In the genomic region with DNA sequence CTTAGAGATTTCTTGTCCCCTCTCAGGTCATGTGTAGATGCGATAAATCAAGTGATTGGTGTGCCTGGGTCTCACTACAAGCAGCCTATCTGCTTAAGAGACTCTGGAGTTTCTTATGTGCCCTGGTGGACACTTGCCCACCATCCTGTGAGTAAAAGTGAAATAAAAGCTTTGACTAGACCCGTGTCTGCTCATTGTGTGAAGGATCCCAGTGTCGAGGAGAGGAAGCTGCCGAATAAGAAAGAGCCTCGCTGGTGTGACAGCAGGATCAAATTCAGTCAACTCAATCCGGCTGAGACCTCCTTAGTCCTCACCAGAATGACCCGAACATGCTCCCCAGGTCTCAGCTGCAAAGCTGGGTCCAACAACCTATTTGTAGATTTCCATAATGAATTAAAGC, we compare ENCODE assay signal across 15 cellular contexts. TPM values are rescaled to one million over a fixed set of nuclear protein-coding genes. Genes with fewer than 3 reads are reported as not detected.
DNase-seq lines count a peak whose midpoint lies in the region; ATAC-seq, FAIRE-seq and TF ChIP-seq lines count a peak whose summit lies in the region.
"Had no signal": no experiment of that assay in that cellular context is flagged by ENCODE, and none has a peak within 500 bp of the region (broad histone marks: within the 10 kb centered on the region; RNA-seq: fewer than 3 reads in every experiment).

No MANE protein-coding gene starts in this region.

- H3K9me3 Mint-ChIP-seq in T-cell (no peaks in the 10 kb centered on the region), naive B cell (peaks cover 0 to 7% (median 1%) of the 10 kb centered on the region in 7 donors), chondrocyte (ENCODE audit: low read depth) (peaks cover 6% of the 10 kb centered on the region)

- ATAC-seq in GM18498 (IDR thresholded peaks at IDR 0.05; ENCODE audit: unreplicated experiment) (peak; percentile 33), HG02610 (IDR thresholded peaks at IDR 0.05; ENCODE audit: unreplicated experiment) (peak; percentile 34), T-cell (replicated peaks in 1 of 4) (no peak), naive B cell (ENCODE audit: low read depth in 2 of 2) (no peak)

- TF ChIP-seq CTCF in chondrocyte (IDR thresholded peaks at IDR 0.05): no peak
- no peak for TF ChIP-seq CTCF in esophagus squamous epithelium (IDR thresholded peaks at IDR 0.05)
- TF ChIP-seq CTCF in D721Med (IDR thresholded peaks at IDR 0.05; ENCODE audit: insufficient read depth, missing control alignments): no peak

- H3K27ac Mint-ChIP-seq in T-cell: peak overlapping the region; percentile 99 to 100
- H3K27ac Mint-ChIP-seq in naive B cell: peak overlapping the region in 4 of 6 donors; percentile 5 to 66 (median 30)
- H3K27ac Mint-ChIP-seq in chondrocyte (ENCODE audit: unreplicated experiment): no peak overlapping the region

- CTCF ChIA-PET in T-cell (lab: Charles Lee): interaction anchor here (0.6 to 5.2 kb wide), 18 partner anchors 8 to 397 kb away, joined by 3 to 55 read pairs (median 5); partner anchors contain the start of genes CD2 (in 1 of the 2) and TTF2 (in 1 of the 2)

- no peaks in the 10 kb centered on the region for H3K27me3 Mint-ChIP-seq in T-cell
- peaks cover 0 to 8% (median 4%) of the 10 kb centered on the region in 3 donors for H3K27me3 Mint-ChIP-seq in naive B cell
- H3K27me3 Mint-ChIP-seq in chondrocyte (ENCODE audit: low read depth): no peaks in the 10 kb centered on the region

- H3K4me3 ChIP-seq in esophagus squamous epithelium: no peak overlapping the region
- H3K4me3 ChIP-seq: cardiac muscle cell, GM23248 had no signal

- peak overlapping the region in 2 of 4 donors; percentile 1 to 26 for H3K27ac ChIP-seq in esophagus squamous epithelium
- H3K27ac ChIP-seq: cardiac muscle cell, GM23248 had no signal

- intact Hi-C loops in esophagus squamous epithelium (cut with DNase I): no loop called here

- no peaks in the 10 kb centered on the region for H3K27me3 ChIP-seq in esophagus squamous epithelium

- POLR2A ChIA-PET in T-cell (lab: Charles Lee): interaction anchor here (0.5 to 4.0 kb wide), 9 partner anchors 10 to 297 kb away, joined by 3 to 15 read pairs (median 5); partner anchors contain the start of genes CD2 (in 2 of the 2) and TTF2 (in 1 of the 2)

- no peaks in the 10 kb centered on the region for H3K36me3 ChIP-seq in esophagus squamous epithelium
- H3K36me3 ChIP-seq: cardiac muscle cell had no signal

- H3K4me1 ChIP-seq in esophagus squamous epithelium: peaks cover 0 to 19% (median 0%) of the 10 kb centered on the region in 3 donors

- no peak for DNase-seq in T-cell
- DNase-seq in naive B cell: no peak
- no peak for DNase-seq in NCI-H1105 (lab: John Stamatoyannopoulos, UW)
- no peak for DNase-seq in chondrocyte (ENCODE audit: low spot score)
- no peak for DNase-seq in esophagus squamous epithelium (lab: John Stamatoyannopoulos, UW)
- no peak for DNase-seq in D721Med (ENCODE audit: insufficient read length, low spot score)
- DNase-seq: NCI-H1092, NCI-H774 had no signal

- WGBS in esophagus squamous epithelium, 2 donors: 81 to 85% methylated on average over 7 of the region's 7 CpGs

- TF ChIP-seq POLR2A in esophagus squamous epithelium (IDR thresholded peaks at IDR 0.05): no peak

- H3K4me1 Mint-ChIP-seq in T-cell (peaks cover 92 to 94% (median 93%) of the 10 kb centered on the region in 3 donors), naive B cell (peaks cover 23 to 28% (median 24%) of the 10 kb centered on the region in 3 donors), chondrocyte (ENCODE audit: low read depth) (peaks cover 11% of the 10 kb centered on the region)

- FAIRE-seq in D721Med (lab: Jason Lieb, UNC): no peak
- FAIRE-seq: islet of Langerhans had no signal

- H3K4me3 Mint-ChIP-seq in T-cell: peak overlapping the region; percentile 58 to 100 (median 64)
- peak overlapping the region in 3 of 8 donors; percentile 4 to 62 (median 10) for H3K4me3 Mint-ChIP-seq in naive B cell
- no peak overlapping the region for H3K4me3 Mint-ChIP-seq in chondrocyte (ENCODE audit: unreplicated experiment)

- no peaks in the 10 kb centered on the region for H3K9me3 ChIP-seq in esophagus squamous epithelium

- H3K36me3 Mint-ChIP-seq in T-cell: peaks cover 50% of the 10 kb centered on the region
- H3K36me3 Mint-ChIP-seq in naive B cell: no peaks in the 10 kb centered on the region
- no peaks in the 10 kb centered on the region for H3K36me3 Mint-ChIP-seq in chondrocyte (ENCODE audit: low read depth)

RNA-seq across cellular contexts. Expression of gene CD2, which starts 14.8 kb away (rescaled TPM):
- total RNA-seq in T-cell (100 to 1,000 TPM; 119 to 209 (median 158) TPM), chondrocyte (not detected in 3 replicates), esophagus squamous epithelium (10 to 100 TPM in 1 of 4 donors, 1 to 10 TPM in 3; 2.1 to 14.7 (median 5.1) TPM)
- 1 to 10 TPM in 4 of 6 donors, under 1 TPM in 2; 0.35 to 1.2 (median 1.1) TPM for polyA plus RNA-seq in naive B cell (ENCODE audit: low read depth in 6 of 6)
- total RNA-seq: cardiac muscle cell, GM23248, osteoblast, temporal lobe had no signal
- polyA plus RNA-seq: cardiac muscle cell, GM23248 had no signal

Comparison
In these comparisons a context has a peak if more than half of its experiments do, and no peak if none do; other contexts are left out.
1. ATAC-seq: peak in GM18498 (single experiment) and HG02610 (single experiment); none in T-cell (0 of 4) and naive B cell (0 of 2).
2. RNA of gene CD2, which starts 14.8 kb away (total RNA-seq): 119 to 209 TPM in T-cell; 2.1 to 14.7 TPM in esophagus squamous epithelium and not detected in chondrocyte; every median in the first group is over 4 times any median in the second.